In genomic region chr2:120293123-120293990, GRCh38 we compare ENCODE assay signal across 11 cellular contexts. TPM values are rescaled to one million over a fixed set of nuclear protein-coding genes. Genes with fewer than 3 reads are reported as not detected.
A peak's percentile ranks its signal among the peaks of the same experiment; 100 is the strongest.
DNase-seq lines count a peak whose midpoint lies in the region; ATAC-seq, FAIRE-seq and TF ChIP-seq lines count a peak whose summit lies in the region.
"Had no signal": no experiment of that assay in that cellular context is flagged by ENCODE, and none has a peak within 500 bp of the region (broad histone marks: within the 10 kb centered on the region; RNA-seq: fewer than 3 reads in every experiment).

No MANE protein-coding gene starts in this region.

- TF ChIP-seq CTCF in HepG2 (CRISPR knock-in tag; IDR thresholded peaks at IDR 0.05) (no peak), right lobe of liver (IDR thresholded peaks at IDR 0.05) (no peak), activated B cell treated with CpG ODN at 0.5 μM for 24 hours (IDR thresholded peaks at IDR 0.05) (no peak), osteoblast (IDR thresholded peaks at IDR 0.05; ENCODE audit: extremely low read depth, low read depth, low read length) (no peak)

- CTCF ChIA-PET in HepG2 (lab: Yijun Ruan, JAX; ENCODE audit: low intra/inter-chr PET ratio, low total read pairs) (no interaction called here), activated B cell treated with CpG ODN at 0.5 μM for 24 hours (lab: Charles Lee) (no interaction called here)

- no peak for TF ChIP-seq RAD21 in HepG2 (CRISPR knock-in tag; IDR thresholded peaks at IDR 0.05)

- peak overlapping the region; percentile 60 for H3K27ac Mint-ChIP-seq in activated B cell treated with CpG ODN at 0.5 μM for 24 hours
- H3K27ac Mint-ChIP-seq: nephron progenitor cell had no signal

- POLR2A ChIA-PET in HepG2 (lab: Yijun Ruan, JAX) (no interaction called here), activated B cell treated with CpG ODN at 0.5 μM for 24 hours (lab: Charles Lee) (no interaction called here)

- no peaks in the 10 kb centered on the region for H3K79me2 ChIP-seq in HepG2 (ENCODE audit: insufficient read depth, low read length)
- H3K79me2 ChIP-seq in osteoblast (ENCODE audit: insufficient read depth, low read length) = peaks cover 17% of the 10 kb centered on the region

- intact Hi-C loops in HepG2 (cut with micrococcal nuclease; ENCODE audit: unreplicated experiment) = no loop called here
- intact Hi-C loops in right lobe of liver (cut with DNase I) = no loop called here
- intact Hi-C loops in activated B cell treated with CpG ODN at 0.5 μM for 24 hours (cut with micrococcal nuclease) = no loop called here

- BruUV-seq in HepG2 (replicated peaks; lab: Mats Ljungman, UMichigan) = TSS peak; percentile 45

- H4K20me1 ChIP-seq in HepG2 (ENCODE audit: insufficient read depth, low read length) (no peaks in the 10 kb centered on the region), osteoblast (ENCODE audit: insufficient read depth, low read length) (peaks cover 12% of the 10 kb centered on the region)

- H3K9ac ChIP-seq in HepG2 (ENCODE audit: insufficient read depth, low read depth, low read length) = no peak overlapping the region

- TF ChIP-seq POLR2A in HepG2 (IDR thresholded peaks at IDR 0.05; ENCODE audit: insufficient read depth in 1 of 2, low read depth in 2 of 2, low read length in 2 of 2) (no peak), right lobe of liver (IDR thresholded peaks at IDR 0.05) (no peak)

- 78% methylated on average over 5 of the region's 5 CpGs for WGBS in HepG2 (ENCODE audit: low lambda C conversion rate)
- 68% methylated on average over 5 of the region's 5 CpGs for WGBS in right lobe of liver (ENCODE audit: insufficient coverage, low coverage, low lambda C conversion rate, missing lambda C conversion rate)

- no peaks in the 10 kb centered on the region for H3K9me3 ChIP-seq in HepG2 (ENCODE audit: low read length)
- no peaks in the 10 kb centered on the region for H3K9me3 ChIP-seq in right lobe of liver
- no peaks in the 10 kb centered on the region for H3K9me3 ChIP-seq in osteoblast (ENCODE audit: low read depth, low read length)

- no peaks in the 10 kb centered on the region for H3K9me3 Mint-ChIP-seq in activated B cell treated with CpG ODN at 0.5 μM for 24 hours
- H3K9me3 Mint-ChIP-seq: nephron progenitor cell had no signal

- H3K36me3 ChIP-seq in HepG2 (replicated peaks in 1 of 2; ENCODE audit: control insufficient read depth in 1 of 2, insufficient read depth in 2 of 2, low read length in 2 of 2) (peaks cover 9 to 50% of the 10 kb centered on the region in 2 experiments; a peak in 4 of 5 replicates), right lobe of liver (peaks cover 0 to 30% (median 6%) of the 10 kb centered on the region in 4 donors), osteoblast (ENCODE audit: insufficient read depth, low read length) (peaks cover 38% of the 10 kb centered on the region)

- peak overlapping the region; percentile 11 for H3K4me3 Mint-ChIP-seq in activated B cell treated with CpG ODN at 0.5 μM for 24 hours
- H3K4me3 Mint-ChIP-seq: nephron progenitor cell had no signal

- no peaks in the 10 kb centered on the region for H3K4me1 ChIP-seq in HepG2 (ENCODE audit: insufficient read depth, low read length)
- no peaks in the 10 kb centered on the region for H3K4me1 ChIP-seq in right lobe of liver
- H3K4me1 ChIP-seq in osteoblast (ENCODE audit: insufficient read depth, low read length) = peaks cover 16% of the 10 kb centered on the region

- no peak overlapping the region for H3K27ac ChIP-seq in HepG2 (ENCODE audit: extremely low read length, insufficient read depth, low read length)
- no peak overlapping the region for H3K27ac ChIP-seq in right lobe of liver
- H3K27ac ChIP-seq in osteoblast (ENCODE audit: low read depth, low read length) = no peak overlapping the region
- H3K27ac ChIP-seq: HL-60 had no signal

- H3K27me3 Mint-ChIP-seq in activated B cell treated with CpG ODN at 0.5 μM for 24 hours = no peaks in the 10 kb centered on the region

- H2AFZ ChIP-seq in HepG2 (ENCODE audit: low read length) = no peak overlapping the region
- no peak overlapping the region for H2AFZ ChIP-seq in osteoblast (ENCODE audit: low read length)

- DNase-seq in HepG2 (ENCODE audit: low spot score) (no peak), right lobe of liver (no peak), activated B cell treated with CpG ODN at 0.5 μM for 24 hours (no peak), OCI-M1 (lab: John Stamatoyannopoulos, UW) (no peak), osteoblast (ENCODE audit: insufficient read length, low spot score, missing footprints) (no peak), foreskin melanocyte (no peak), NCI-H748 (lab: John Stamatoyannopoulos, UW; ENCODE audit: unreplicated experiment) (no peak)
- DNase-seq: nephron progenitor cell had no signal

- FAIRE-seq in HepG2 (lab: Jason Lieb, UNC) = no peak
- FAIRE-seq: colon had no signal

- peaks cover 79% of the 10 kb centered on the region for H3K36me3 Mint-ChIP-seq in activated B cell treated with CpG ODN at 0.5 μM for 24 hours (ENCODE audit: low read depth)

- TF ChIP-seq EP300 in HepG2 (IDR thresholded peaks at IDR 0.05; ENCODE audit: low read depth in 2 of 2, low read length in 2 of 2) (no peak), HepG2 (CRISPR knock-in tag; IDR thresholded peaks at IDR 0.05; ENCODE audit: borderline replicate concordance) (no peak)

- H3K4me2 ChIP-seq in HepG2 (ENCODE audit: low read depth, low read length) (no peak overlapping the region), osteoblast (ENCODE audit: insufficient read depth, low read length) (no peak overlapping the region)

- no peaks in the 10 kb centered on the region for H3K27me3 ChIP-seq in HepG2 (ENCODE audit: control insufficient read depth in 1 of 2, insufficient read depth in 2 of 2, low read length in 2 of 2)
- no peaks in the 10 kb centered on the region for H3K27me3 ChIP-seq in right lobe of liver
- H3K27me3 ChIP-seq in osteoblast (ENCODE audit: insufficient read depth, low read length) = no peaks in the 10 kb centered on the region

- in situ Hi-C loops in HepG2 (cut with HindIII; ENCODE audit: extremely low pct_ligation_motif_present, low pct_unique_long_range_greater_than_20kb) = no loop called here

- H3K4me1 Mint-ChIP-seq in activated B cell treated with CpG ODN at 0.5 μM for 24 hours = peaks cover 14% of the 10 kb centered on the region

- ATAC-seq in HepG2 (no peak), right lobe of liver (no peak), HG02884 (IDR thresholded peaks at IDR 0.05; ENCODE audit: unreplicated experiment) (peak; percentile 38), activated B cell treated with CpG ODN at 0.5 μM for 24 hours (ENCODE audit: low read depth) (no peak)

- no peak overlapping the region for H3K4me3 ChIP-seq in HepG2 (replicated peaks in 1 of 3; ENCODE audit: insufficient read depth in 1 of 3, low read depth in 2 of 3, low read length in 3 of 3)
- H3K4me3 ChIP-seq in right lobe of liver = no peak overlapping the region
- no peak overlapping the region for H3K4me3 ChIP-seq in osteoblast (ENCODE audit: insufficient read depth, low read length)

RNA-seq across cellular contexts. Expression of gene RALB, which starts 40.7 kb away (rescaled TPM):
- total RNA-seq in HepG2 (2016; rRNA removed; fragmentation: Illumina TruSeq; extraction: Trizol) (43.2 and 65.4 TPM in 2 replicates), right lobe of liver (10 to 100 TPM; 14.5 to 26.8 (median 18.6) TPM), activated B cell treated with CpG ODN at 0.5 μM for 24 hours (29.9 and 33.4 TPM in 2 replicates), osteoblast (48.5 and 48.6 TPM in 2 replicates)
- total RNA-seq in HepG2 (2016; cell fraction: cytosol; rRNA removed; fragmentation: Illumina TruSeq; extraction: Trizol; ENCODE audit: low read depth) = 14.7 and 15.0 TPM in 2 replicates
- 46.9 and 63.2 TPM in 2 replicates for total RNA-seq in HepG2 (2016; cell fraction: insoluble cytoplasmic fraction; rRNA removed; fragmentation: Illumina TruSeq; extraction: Trizol)
- 40.6 and 40.7 TPM in 2 replicates for total RNA-seq in HepG2 (2016; cell fraction: membrane; rRNA removed; fragmentation: Illumina TruSeq; extraction: Trizol)
- 18.9 and 20.9 TPM in 2 replicates for total RNA-seq in HepG2 (2016; cell fraction: nucleus; rRNA removed; fragmentation: Illumina TruSeq; extraction: Trizol)
- polyA plus RNA-seq in HepG2 (2011; rRNA removed) = 28.5 and 37.8 TPM in 2 replicates
- polyA plus RNA-seq in HepG2 (2011; cell fraction: cytosol; rRNA removed) = 27.1 and 34.7 TPM in 2 replicates
- polyA plus RNA-seq in HepG2 (2011; cell fraction: nucleus; rRNA removed) = 7.9 and 9.7 TPM in 2 replicates
- 25.9 and 28.9 TPM in 2 replicates for polyA plus RNA-seq in HepG2 (2012)
- polyA plus RNA-seq in HepG2 (2016; cell fraction: cytosol; fragmentation: Illumina TruSeq; extraction: Trizol; ENCODE audit: low read depth) = 17.5 and 21.3 TPM in 2 replicates
- polyA plus RNA-seq in HepG2 (2016; cell fraction: insoluble cytoplasmic fraction; fragmentation: Illumina TruSeq; extraction: Trizol; ENCODE audit: low read depth) = 77.8 and 83.3 TPM in 2 replicates
- 40.5 and 41.2 TPM in 2 replicates for polyA plus RNA-seq in HepG2 (2016; cell fraction: membrane; fragmentation: Illumina TruSeq; extraction: Trizol; ENCODE audit: low read depth)
- 29.6 and 37.1 TPM in 2 replicates for polyA plus RNA-seq in HepG2 (2016; cell fraction: nucleus; fragmentation: Illumina TruSeq; extraction: Trizol; ENCODE audit: insufficient read depth, low read depth)
- polyA minus RNA-seq in HepG2 (2011; rRNA and poly(A)+ RNA removed; ENCODE audit: low replicate concordance) = 7.6 and 34.5 TPM in 2 replicates
- 18.2 and 26.6 TPM in 2 replicates for polyA minus RNA-seq in HepG2 (2011; cell fraction: cytosol; rRNA and poly(A)+ RNA removed)
- polyA minus RNA-seq in HepG2 (2011; cell fraction: nucleus; rRNA and poly(A)+ RNA removed) = 11.1 and 12.7 TPM in 2 replicates

RNA-seq across cellular contexts. Expression of gene INHBB, which starts 52.6 kb away (rescaled TPM):
- total RNA-seq in HepG2 (2016; rRNA removed; fragmentation: Illumina TruSeq; extraction: Trizol) = 0.17 and 0.20 TPM in 2 replicates
- not detected in 2 replicates for total RNA-seq in HepG2 (2016; cell fraction: cytosol; rRNA removed; fragmentation: Illumina TruSeq; extraction: Trizol; ENCODE audit: low read depth)
- total RNA-seq in HepG2 (2016; cell fraction: insoluble cytoplasmic fraction; rRNA removed; fragmentation: Illumina TruSeq; extraction: Trizol) = 0.09 and 0.19 TPM in 2 replicates
- total RNA-seq in HepG2 (2016; cell fraction: membrane; rRNA removed; fragmentation: Illumina TruSeq; extraction: Trizol) = 0.09 and 0.10 TPM in 2 replicates
- total RNA-seq in HepG2 (2016; cell fraction: nucleus; rRNA removed; fragmentation: Illumina TruSeq; extraction: Trizol) = 0.40 and 0.47 TPM in 2 replicates
- polyA plus RNA-seq in HepG2 (2011; rRNA removed) = 1.7 and 2.4 TPM in 2 replicates
- 2.2 and 2.3 TPM in 2 replicates for polyA plus RNA-seq in HepG2 (2011; cell fraction: cytosol; rRNA removed)
- polyA plus RNA-seq in HepG2 (2011; cell fraction: nucleus; rRNA removed) = 2.0 and 2.4 TPM in 2 replicates
- polyA plus RNA-seq in HepG2 (2012) = 0.34 and 0.88 TPM in 2 replicates
- 0.05 TPM in 1 of 2 replicates, not detected in the other for polyA plus RNA-seq in HepG2 (2016; cell fraction: cytosol; fragmentation: Illumina TruSeq; extraction: Trizol; ENCODE audit: low read depth)
- 0.10 and 0.17 TPM in 2 replicates for polyA plus RNA-seq in HepG2 (2016; cell fraction: insoluble cytoplasmic fraction; fragmentation: Illumina TruSeq; extraction: Trizol; ENCODE audit: low read depth)
- 0.06 TPM in 2 replicates for polyA plus RNA-seq in HepG2 (2016; cell fraction: membrane; fragmentation: Illumina TruSeq; extraction: Trizol; ENCODE audit: low read depth)
- 0.37 and 0.68 TPM in 2 replicates for polyA plus RNA-seq in HepG2 (2016; cell fraction: nucleus; fragmentation: Illumina TruSeq; extraction: Trizol; ENCODE audit: insufficient read depth, low read depth)
- polyA minus RNA-seq in HepG2 (2011; rRNA and poly(A)+ RNA removed; ENCODE audit: low replicate concordance) = 4.0 TPM in 1 of 2 replicates, not detected in the other
- 2.7 TPM in 2 replicates for polyA minus RNA-seq in HepG2 (2011; cell fraction: cytosol; rRNA and poly(A)+ RNA removed)
- polyA minus RNA-seq in HepG2 (2011; cell fraction: nucleus; rRNA and poly(A)+ RNA removed) = 0.90 and 1.1 TPM in 2 replicates
- total RNA-seq in right lobe of liver = 10 to 100 TPM in 3 of 6 experiments, 1 to 10 TPM in 2, under 1 TPM in 1; 0.37 to 15.9 (median 9.6) TPM
- total RNA-seq in activated B cell treated with CpG ODN at 0.5 μM for 24 hours = not detected in 2 replicates
- total RNA-seq in osteoblast = under 0.01 and 0.29 TPM in 2 replicates
